7 cellular contexts compared by ENCODE assay signal in genomic region chr6:45681860-45682488, GRCh38.
DNase-seq lines count a peak whose midpoint lies in the region; ATAC-seq, FAIRE-seq and TF ChIP-seq lines count a peak whose summit lies in the region.

No MANE protein-coding gene starts in this region.

- no peak overlapping the region for H2AFZ ChIP-seq in K562 (ENCODE audit: low read depth, low read length)

- 0% methylated on average over 4 of the region's 4 CpGs for WGBS in K562 (ENCODE audit: insufficient coverage, low coverage, missing lambda C conversion rate)

- TF ChIP-seq EP300 in K562 (IDR thresholded peaks at IDR 0.05; ENCODE audit: low read length): no peak

- TF ChIP-seq RAD21 in K562 (CRISPR knock-in tag; conservative IDR thresholded peaks at IDR 0.05 in 1 of 2, IDR thresholded peaks at IDR 0.05 in 1 of 2): no peak

- BruUV-seq in K562 (replicated peaks; lab: Mats Ljungman, UMichigan): no TSS peak

- no peak for TF ChIP-seq POLR2A in K562 (conservative IDR thresholded peaks at IDR 0.05)

- no peak for FAIRE-seq in K562 (lab: Jason Lieb, UNC)
- FAIRE-seq in urothelium cell line (lab: Jason Lieb, UNC): no peak

- CTCF ChIA-PET in K562 (lab: Yijun Ruan, JAX; ENCODE audit: low intra/inter-chr PET ratio): no interaction called here

- H3K27ac ChIP-seq in K562 (ENCODE audit: extremely low read depth, low read depth, low read length): no peak overlapping the region

- peaks cover 0 to 12% of the 10 kb centered on the region in 2 experiments; a peak in 2 of 5 replicates for H3K27me3 ChIP-seq in K562 (ENCODE audit: control insufficient read depth in 2 of 2, insufficient read depth in 2 of 2, low read length in 2 of 2)
- no peaks in the 10 kb centered on the region for H3K27me3 ChIP-seq in BE2C

- no peaks in the 10 kb centered on the region for H3K36me3 ChIP-seq in K562 (ENCODE audit: control insufficient read depth, insufficient read depth, low read length)
- H3K36me3 ChIP-seq in BE2C: no peaks in the 10 kb centered on the region

- intact Hi-C loops in K562 (cut with micrococcal nuclease): no loop called here

- no peaks in the 10 kb centered on the region for H3K79me2 ChIP-seq in K562 (ENCODE audit: control insufficient read depth, insufficient read depth, low read length)

- H3K4me3 ChIP-seq in K562: no peak overlapping the region
- no peak overlapping the region for H3K4me3 ChIP-seq in BE2C (ENCODE audit: low read depth, low read length)

- no peaks in the 10 kb centered on the region for H4K20me1 ChIP-seq in K562 (replicated peaks; ENCODE audit: control insufficient read depth, insufficient read depth, low read length)

- no peak overlapping the region for H3K4me2 ChIP-seq in K562 (ENCODE audit: insufficient read depth, low read length)

- no peak for TF ChIP-seq CTCF in K562 (IDR thresholded peaks at IDR 0.05 in 2 of 3, conservative IDR thresholded peaks at IDR 0.05 in 1 of 3; ENCODE audit: insufficient read depth in 2 of 3, low read depth in 1 of 3, low read length in 3 of 3)
- TF ChIP-seq CTCF in BE2C (IDR thresholded peaks at IDR 0.05; ENCODE audit: low read depth, low read length): no peak

- POLR2A ChIA-PET in K562 (lab: Yijun Ruan, JAX): no interaction called here

- no peak overlapping the region for H3K9ac ChIP-seq in K562 (ENCODE audit: insufficient read depth in 1 of 2, low read depth in 2 of 2, low read length in 2 of 2)

- H3K9me3 ChIP-seq in K562 (replicated peaks; ENCODE audit: control insufficient read depth, insufficient read depth, low read depth, low read length): no peaks in the 10 kb centered on the region
- H3K9me3 ChIP-seq in BE2C: no peaks in the 10 kb centered on the region

- H3K9me1 ChIP-seq in K562 (ENCODE audit: control insufficient read depth, insufficient read depth, low read length): no peaks in the 10 kb centered on the region

- in situ Hi-C loops in KBM-7 (cut with MboI; ENCODE audit: low pct_unique_long_range_greater_than_20kb, low sequenced_read_pairs): no loop called here
- in situ Hi-C loops in K562 (cut with MboI): no loop called here

- DNase-seq in KBM-7: peak; percentile 29
- no peak for DNase-seq in K562 (ENCODE audit: extremely low read depth in 1 of 4, low spot score in 3 of 4)
- peak; percentile 20 for DNase-seq in urothelium cell line (ENCODE audit: low spot score)
- no peak for DNase-seq in BE2C
- no peak for DNase-seq in AG20443 (ENCODE audit: low spot score)

- H3K4me1 ChIP-seq in K562 (replicated peaks in 1 of 2; ENCODE audit: control insufficient read depth in 2 of 2, insufficient read depth in 2 of 2, low read length in 2 of 2): no peaks in the 10 kb centered on the region
- no peaks in the 10 kb centered on the region for H3K4me1 ChIP-seq in BE2C

- ATAC-seq in GM18519 (IDR thresholded peaks at IDR 0.05; ENCODE audit: low FRiP score, unreplicated experiment) (peak; percentile 95), GM21723 (IDR thresholded peaks at IDR 0.05; ENCODE audit: unreplicated experiment) (peak; percentile 94), K562 (no peak)

TF ChIP-seq in K562, 482 proteins besides CTCF, POLR2A, EP300 and RAD21:
- TF ChIP-seq TAL1 (IDR thresholded peaks at IDR 0.05): no peak
- TF ChIP-seq, protein P1, sequence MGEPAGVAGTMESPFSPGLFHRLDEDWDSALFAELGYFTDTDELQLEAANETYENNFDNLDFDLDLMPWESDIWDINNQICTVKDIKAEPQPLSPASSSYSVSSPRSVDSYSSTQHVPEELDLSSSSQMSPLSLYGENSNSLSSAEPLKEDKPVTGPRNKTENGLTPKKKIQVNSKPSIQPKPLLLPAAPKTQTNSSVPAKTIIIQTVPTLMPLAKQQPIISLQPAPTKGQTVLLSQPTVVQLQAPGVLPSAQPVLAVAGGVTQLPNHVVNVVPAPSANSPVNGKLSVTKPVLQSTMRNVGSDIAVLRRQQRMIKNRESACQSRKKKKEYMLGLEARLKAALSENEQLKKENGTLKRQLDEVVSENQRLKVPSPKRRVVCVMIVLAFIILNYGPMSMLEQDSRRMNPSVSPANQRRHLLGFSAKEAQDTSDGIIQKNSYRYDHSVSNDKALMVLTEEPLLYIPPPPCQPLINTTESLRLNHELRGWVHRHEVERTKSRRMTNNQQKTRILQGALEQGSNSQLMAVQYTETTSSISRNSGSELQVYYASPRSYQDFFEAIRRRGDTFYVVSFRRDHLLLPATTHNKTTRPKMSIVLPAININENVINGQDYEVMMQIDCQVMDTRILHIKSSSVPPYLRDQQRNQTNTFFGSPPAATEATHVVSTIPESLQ (CRISPR knock-in tag; IDR thresholded peaks at IDR 0.05): no peak
- TF ChIP-seq RFX1 (IDR thresholded peaks at IDR 0.05): peak; percentile 55
- no peak for TF ChIP-seq ELF4 (CRISPR knock-in tag; IDR thresholded peaks at IDR 0.05)
- no peak for TF ChIP-seq CHD2 (IDR thresholded peaks at IDR 0.05; ENCODE audit: low read depth, low read length)
- TF ChIP-seq, protein P2, sequence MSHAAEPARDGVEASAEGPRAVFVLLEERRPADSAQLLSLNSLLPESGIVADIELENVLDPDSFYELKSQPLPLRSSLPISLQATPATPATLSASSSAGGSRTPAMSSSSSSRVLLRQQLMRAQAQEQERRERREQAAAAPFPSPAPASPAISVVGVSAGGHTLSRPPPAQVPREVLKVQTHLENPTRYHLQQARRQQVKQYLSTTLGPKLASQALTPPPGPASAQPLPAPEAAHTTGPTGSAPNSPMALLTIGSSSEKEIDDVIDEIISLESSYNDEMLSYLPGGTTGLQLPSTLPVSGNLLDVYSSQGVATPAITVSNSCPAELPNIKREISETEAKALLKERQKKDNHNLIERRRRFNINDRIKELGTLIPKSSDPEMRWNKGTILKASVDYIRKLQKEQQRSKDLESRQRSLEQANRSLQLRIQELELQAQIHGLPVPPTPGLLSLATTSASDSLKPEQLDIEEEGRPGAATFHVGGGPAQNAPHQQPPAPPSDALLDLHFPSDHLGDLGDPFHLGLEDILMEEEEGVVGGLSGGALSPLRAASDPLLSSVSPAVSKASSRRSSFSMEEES (CRISPR knock-in tag; IDR thresholded peaks at IDR 0.05): peak; percentile 62
- no peak for TF ChIP-seq ZNF77 (CRISPR knock-in tag; IDR thresholded peaks at IDR 0.05)
- no peak for TF ChIP-seq GTF2E2 (tag; IDR thresholded peaks at IDR 0.05)
- TF ChIP-seq THRA (IDR thresholded peaks at IDR 0.05): no peak

Comparison
In these comparisons a context has a peak if more than half of its experiments do, and no peak if none do; other contexts are left out.
1. DNase-seq: peak in KBM-7 (single experiment) and urothelium cell line (single experiment); none in K562 (0 of 4), BE2C (single experiment) and AG20443 (single experiment).